ENCODE assay signal across 29 cellular contexts in genomic region chr15:100628746-100629145, GRCh38. TPM values are rescaled to one million over a fixed set of nuclear protein-coding genes. Genes with fewer than 3 reads are reported as not detected.
DNase-seq lines count a peak whose midpoint lies in the region; TF ChIP-seq lines count a peak whose summit lies in the region.
"Had no signal": no experiment of that assay in that cellular context is flagged by ENCODE, and none has a peak within 500 bp of the region (broad histone marks: within the 10 kb centered on the region; RNA-seq: fewer than 3 reads in every experiment).

No MANE protein-coding gene starts in this region.

- BruUV-seq in Calu3 (replicated peaks; lab: Mats Ljungman, UMichigan): no TSS peak

- H3K9ac ChIP-seq in adipocyte (ENCODE audit: low read length): peak overlapping the region; percentile 70
- H3K9ac ChIP-seq: parathyroid adenoma had no signal

- H3K27me3 ChIP-seq in adipocyte (replicated peaks; ENCODE audit: control insufficient read depth, insufficient read depth, low read length): no peaks in the 10 kb centered on the region
- H3K27me3 ChIP-seq: BE2C, left lung, right atrium auricular region, testis had no signal

- DNase-seq in A172 (ENCODE audit: low spot score) (peak; percentile 1), GM04503 (ENCODE audit: low read depth) (peak; percentile 82), adipocyte (ENCODE audit: low read depth) (peak; percentile 73), fibroblast of the conjunctiva (ENCODE audit: low read depth) (peak; percentile 10), NCI-H2171 (lab: John Stamatoyannopoulos, UW) (no peak), NCI-H1105 (lab: John Stamatoyannopoulos, UW) (no peak), Calu3 (no peak), retina (no peak)
- DNase-seq: activated CD4-positive, alpha-beta T cell treated with anti-CD3 and anti-CD28 coated beads for 4 hours; activated effector memory CD4-positive, alpha-beta T cell treated with Interleukin-2 at 50 U/mL for 16 hours; activated naive CD8-positive, alpha-beta T cell treated with anti-CD3 and anti-CD28 coated beads, Interleukin-2, amount 10 ng/mL, durations not matched to agents 7 days and 5 days; activated T-cell treated with anti-CD3 and anti-CD28 coated beads for 4 hours; BE2C; caudate nucleus; IMR-90; left lung; mesendoderm; NCI-H1694; NCI-H82; RPMI8226; stimulated activated CD4-positive, alpha-beta T cell treated with anti-CD3 and anti-CD28 coated beads, Interleukin-1b, Interleukin-23, amount 100 ng/mL, for 48 hours; stimulated activated naive CD8-positive, alpha-beta T cell treated with anti-CD3 and anti-CD28 coated beads, Interleukin-15, Interleukin-2, amounts not matched to agents 100 U/mL and 50 U/mL, for 24 hours; T1000; testis had no signal

- peak overlapping the region; percentile 8 for H3K4me3 ChIP-seq in adipocyte (ENCODE audit: low read length)
- H3K4me3 ChIP-seq: left lung, right atrium auricular region, smooth muscle cell, testis had no signal

- intact Hi-C loops in Calu3 (cut with micrococcal nuclease; ENCODE audit: unreplicated experiment): loop anchor here (1.0 to 5.0 kb wide), 3 partner anchors 245 to 629 kb away; partner anchors contain the start of gene LRRK1

- no peak for TF ChIP-seq CTCF in Calu3 (IDR thresholded peaks at IDR 0.05; ENCODE audit: unreplicated experiment)

- H3K4me3 Mint-ChIP-seq in Calu3 (ENCODE audit: low read depth, unreplicated experiment): no peak overlapping the region
- H3K4me3 Mint-ChIP-seq: activated naive CD8-positive, alpha-beta T cell treated with anti-CD3 and anti-CD28 coated beads, Interleukin-2, amount 10 ng/mL, durations not matched to agents 7 days and 5 days; dendritic cell treated with granulocyte-macrophage colony-stimulating factor and Interleukin-4, amounts not matched to agents 40 ng/mL and 50 ng/mL, for 4 days; neural crest cell had no signal

- no peak overlapping the region for H3K27ac Mint-ChIP-seq in Calu3 (ENCODE audit: unreplicated experiment)
- H3K27ac Mint-ChIP-seq: activated naive CD8-positive, alpha-beta T cell treated with anti-CD3 and anti-CD28 coated beads, Interleukin-2, amount 10 ng/mL, durations not matched to agents 7 days and 5 days; dendritic cell treated with granulocyte-macrophage colony-stimulating factor and Interleukin-4, amounts not matched to agents 40 ng/mL and 50 ng/mL, for 4 days had no signal

- no peaks in the 10 kb centered on the region for H3K9me3 Mint-ChIP-seq in Calu3 (ENCODE audit: low read depth, unreplicated experiment)
- H3K9me3 Mint-ChIP-seq: activated naive CD8-positive, alpha-beta T cell treated with anti-CD3 and anti-CD28 coated beads, Interleukin-2, amount 10 ng/mL, durations not matched to agents 7 days and 5 days; dendritic cell treated with granulocyte-macrophage colony-stimulating factor and Interleukin-4, amounts not matched to agents 40 ng/mL and 50 ng/mL, for 4 days; neural crest cell had no signal

- CTCF ChIA-PET in Calu3 (lab: Charles Lee): no interaction called here

- peaks cover 19% of the 10 kb centered on the region for H3K4me1 Mint-ChIP-seq in Calu3 (ENCODE audit: low read depth, unreplicated experiment)
- H3K4me1 Mint-ChIP-seq: neural crest cell had no signal

- peaks cover 27% of the 10 kb centered on the region for H3K4me1 ChIP-seq in adipocyte (ENCODE audit: control insufficient read depth, insufficient read depth, low read length)
- H3K4me1 ChIP-seq: BE2C, parathyroid adenoma, right atrium auricular region, testis had no signal

- no peaks in the 10 kb centered on the region for H3K9me3 ChIP-seq in adipocyte (ENCODE audit: control insufficient read depth, low read length)
- H3K9me3 ChIP-seq: BE2C, left lung, right atrium auricular region, testis had no signal

- no peaks in the 10 kb centered on the region for H3K27me3 Mint-ChIP-seq in Calu3 (ENCODE audit: unreplicated experiment)
- H3K27me3 Mint-ChIP-seq: activated naive CD8-positive, alpha-beta T cell treated with anti-CD3 and anti-CD28 coated beads, Interleukin-2, amount 10 ng/mL, durations not matched to agents 7 days and 5 days; dendritic cell treated with granulocyte-macrophage colony-stimulating factor and Interleukin-4, amounts not matched to agents 40 ng/mL and 50 ng/mL, for 4 days had no signal

- peaks cover 24% of the 10 kb centered on the region for H3K36me3 Mint-ChIP-seq in Calu3 (ENCODE audit: insufficient read depth, unreplicated experiment)

- H3K36me3 ChIP-seq in adipocyte (ENCODE audit: control insufficient read depth, insufficient read depth, low read length, severe bottlenecking): peaks cover 17% of the 10 kb centered on the region

RNA-seq across cellular contexts. Expression of gene ASB7, which starts 26.4 kb away (rescaled TPM):
- 11.4 and 12.6 TPM in 2 replicates for total RNA-seq in A172 (2014; rRNA removed; shearing (Covaris generic))
- 19.4 and 23.0 TPM in 2 replicates for total RNA-seq in Calu3 (2022)

RNA-seq across cellular contexts. Expression of gene LINS1, which starts 26.8 kb away (rescaled TPM):
- 6.9 and 9.4 TPM in 2 replicates for total RNA-seq in A172 (2014; rRNA removed; shearing (Covaris generic))
- total RNA-seq in Calu3 (2022): 25.0 and 25.2 TPM in 2 replicates

Comparison
In these comparisons a context has a peak if more than half of its experiments do, and no peak if none do; other contexts are left out.
1. DNase-seq: peak in A172 (single experiment), GM04503 (single experiment), adipocyte (single experiment) and fibroblast of the conjunctiva (single experiment); none in NCI-H2171 (single experiment), NCI-H1105 (single experiment), Calu3 (single experiment) and retina (single experiment).